9 cellular contexts compared by ENCODE assay signal in the genomic region with DNA sequence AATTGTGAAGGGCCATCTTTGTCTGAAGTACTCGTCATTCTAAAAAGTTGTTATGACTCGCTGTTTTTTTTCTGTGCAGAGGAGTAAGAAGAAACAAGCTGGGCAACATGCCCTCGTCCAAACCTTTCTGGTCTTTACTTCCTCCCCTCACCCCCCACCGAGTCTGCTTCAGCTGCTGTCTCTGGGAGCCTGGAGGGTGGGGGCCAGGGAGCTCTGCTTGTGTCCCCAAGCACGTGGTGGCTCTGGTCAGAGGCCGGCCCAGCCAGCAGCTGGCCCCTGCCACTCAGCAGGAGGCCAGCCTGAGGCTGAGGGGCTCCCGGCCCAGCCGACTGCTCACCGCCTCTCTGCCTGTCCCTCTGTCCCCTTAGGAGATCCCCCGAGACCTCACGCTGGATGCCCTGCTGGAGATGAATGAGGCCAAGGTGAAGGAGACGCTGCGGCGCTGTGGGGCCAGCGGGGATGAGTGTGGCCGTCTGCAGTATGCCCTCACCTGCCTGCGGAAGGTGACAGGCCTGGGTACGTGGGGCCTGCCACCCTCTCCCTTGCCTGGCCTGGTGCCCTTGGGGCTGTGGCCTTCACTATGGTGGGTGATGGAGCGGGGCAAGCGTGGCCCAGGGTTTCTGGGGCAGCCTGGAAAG. TPM values are rescaled to one million over a fixed set of nuclear protein-coding genes. Genes with fewer than 3 reads are reported as not detected.
DNase-seq lines count a peak whose midpoint lies in the region; ATAC-seq, FAIRE-seq and TF ChIP-seq lines count a peak whose summit lies in the region.
"Had no signal": no experiment of that assay in that cellular context is flagged by ENCODE, and none has a peak within 500 bp of the region (broad histone marks: within the 10 kb centered on the region; RNA-seq: fewer than 3 reads in every experiment).

No MANE protein-coding gene starts in this region.

- peaks cover 17% of the 10 kb centered on the region for H3K36me3 Mint-ChIP-seq in activated naive CD4-positive, alpha-beta T cell treated with anti-CD3 and anti-CD28 coated beads, Interleukin-2, amount 10 ng/mL, durations not matched to agents 7 days and 5 days

- no peaks in the 10 kb centered on the region for H3K9me3 Mint-ChIP-seq in activated naive CD4-positive, alpha-beta T cell treated with anti-CD3 and anti-CD28 coated beads, Interleukin-2, amount 10 ng/mL, durations not matched to agents 7 days and 5 days

- H3K4me1 Mint-ChIP-seq in activated naive CD4-positive, alpha-beta T cell treated with anti-CD3 and anti-CD28 coated beads, Interleukin-2, amount 10 ng/mL, durations not matched to agents 7 days and 5 days, result peaks cover 85% of the 10 kb centered on the region

- no peak overlapping the region for H3K4me3 Mint-ChIP-seq in activated naive CD4-positive, alpha-beta T cell treated with anti-CD3 and anti-CD28 coated beads, Interleukin-2, amount 10 ng/mL, durations not matched to agents 7 days and 5 days

- DNase-seq in activated naive CD4-positive, alpha-beta T cell treated with anti-CD3 and anti-CD28 coated beads, Interleukin-2, amount 10 ng/mL, durations not matched to agents 7 days and 5 days, result no peak
- DNase-seq in activated naive CD4-positive, alpha-beta T cell treated with anti-CD3 and anti-CD28 coated beads, Interleukin-2, amount 50 U/mL, for 16 hours, result no peak
- DNase-seq in choroid plexus epithelial cell (ENCODE audit: low read depth) (peak; percentile 73), aorta (no peak), NCI-H2107 (lab: John Stamatoyannopoulos, UW) (no peak), small intestine (no peak)
- no peak for DNase-seq in activated CD4-positive, alpha-beta T cell treated with anti-CD3 and anti-CD28 coated beads, Interleukin-2, amount 50 U/mL, for 1 hour
- DNase-seq: DMS79 treated with DMSO at 0.1 percent for 48 hours had no signal

- no peak for FAIRE-seq in small intestine (lab: Jason Lieb, UNC)

- H3K4me3 ChIP-seq in choroid plexus epithelial cell (ENCODE audit: low read depth, low read length), result no peak overlapping the region
- no peak overlapping the region for H3K4me3 ChIP-seq in mesodermal cell (ENCODE audit: extremely low read depth, insufficient read depth, low read length, poor library complexity, severe bottlenecking)
- no peak overlapping the region for H3K4me3 ChIP-seq in aorta (ENCODE audit: low read length in 2 of 2)
- H3K4me3 ChIP-seq in small intestine (ENCODE audit: low read depth in 1 of 2, low read length in 2 of 2), result no peak overlapping the region

- intact Hi-C loops in aorta (cut with DNase I), result no loop called here

- H3K27ac ChIP-seq in mesodermal cell (ENCODE audit: low read depth, low read length, severe bottlenecking) (peak overlapping the region; percentile 98), aorta (ENCODE audit: low read depth in 1 of 2, low read length in 2 of 2) (peak overlapping the region in 1 of 2 donors; percentile 33), small intestine (ENCODE audit: low read depth in 1 of 2, low read length in 1 of 2) (peak overlapping the region in 1 of 2 donors; percentile 68)

- WGBS in mesodermal cell (ENCODE audit: insufficient coverage in 2 of 2), 2 experiments, result 57 to 67% methylated on average over 12 to 18 of the region's 20 CpGs
- 76 to 78% methylated on average over 20 of the region's 20 CpGs for WGBS in aorta, 2 donors
- WGBS in small intestine, 3 donors, result 76 to 82% (median 80%) methylated on average over 20 of the region's 20 CpGs

- H3K4me1 ChIP-seq in mesodermal cell (ENCODE audit: control insufficient read depth, insufficient read depth, low read length, poor library complexity, severe bottlenecking), result peaks cover 79% of the 10 kb centered on the region
- H3K4me1 ChIP-seq in aorta (ENCODE audit: control insufficient read depth in 1 of 2, insufficient read depth in 2 of 2, low read length in 2 of 2), result no peaks in the 10 kb centered on the region
- peaks cover 0 to 2% of the 10 kb centered on the region in 2 donors for H3K4me1 ChIP-seq in small intestine (ENCODE audit: control insufficient read depth in 2 of 2, insufficient read depth in 1 of 2, low read depth in 1 of 2, low read length in 1 of 2)

- H3K27me3 Mint-ChIP-seq in activated naive CD4-positive, alpha-beta T cell treated with anti-CD3 and anti-CD28 coated beads, Interleukin-2, amount 10 ng/mL, durations not matched to agents 7 days and 5 days, result no peaks in the 10 kb centered on the region

- H3K9me3 ChIP-seq in mesodermal cell (ENCODE audit: control insufficient read depth, low read length) (no peaks in the 10 kb centered on the region), aorta (ENCODE audit: control insufficient read depth, low read length) (no peaks in the 10 kb centered on the region), small intestine (ENCODE audit: control insufficient read depth, low read depth) (no peaks in the 10 kb centered on the region)

- H3K27ac Mint-ChIP-seq in activated naive CD4-positive, alpha-beta T cell treated with anti-CD3 and anti-CD28 coated beads, Interleukin-2, amount 10 ng/mL, durations not matched to agents 7 days and 5 days, result peak overlapping the region; percentile 75

- ATAC-seq in aorta (ENCODE audit: low FRiP score), result peak; percentile 49

- H3K36me3 ChIP-seq in mesodermal cell (ENCODE audit: control insufficient read depth, insufficient read depth, low read length) (peaks cover 8% of the 10 kb centered on the region), aorta (ENCODE audit: control insufficient read depth in 1 of 2, insufficient read depth in 2 of 2, low read length in 1 of 2) (no peaks in the 10 kb centered on the region), small intestine (ENCODE audit: control insufficient read depth in 2 of 2, insufficient read depth in 2 of 2, low read length in 2 of 2) (no peaks in the 10 kb centered on the region)

- H3K27me3 ChIP-seq in aorta (ENCODE audit: control insufficient read depth in 1 of 2, insufficient read depth in 2 of 2, low read length in 1 of 2) (no peaks in the 10 kb centered on the region), small intestine (ENCODE audit: control insufficient read depth in 2 of 2, insufficient read depth in 2 of 2, low read length in 2 of 2) (no peaks in the 10 kb centered on the region)

- TF ChIP-seq CTCF in choroid plexus epithelial cell (conservative IDR thresholded peaks at IDR 0.05; ENCODE audit: low read depth, low read length), result no peak

- CTCF ChIA-PET in activated naive CD4-positive, alpha-beta T cell treated with anti-CD3 and anti-CD28 coated beads, Interleukin-2, amount 10 ng/mL, durations not matched to agents 7 days and 5 days (lab: Charles Lee), result interaction anchor here (4.6 kb wide), 1 partner anchor 8 kb away, joined by 33 read pairs; no protein-coding TSS in a partner anchor

RNA-seq across cellular contexts. Expression of gene LGALS9, which starts 53.7 kb away (rescaled TPM):
- polyA plus RNA-seq in mesodermal cell (2013, experiment 1 of 2), result 5.2 TPM
- polyA plus RNA-seq in mesodermal cell (2013, experiment 2 of 2), result 5.8 TPM
- 10 to 100 TPM; 61.0 to 64.0 TPM for total RNA-seq in aorta
- polyA plus RNA-seq in aorta (10 to 100 TPM; 26.8 to 47.1 TPM), small intestine (100 to 1,000 TPM in 1 of 3 donors, 10 to 100 TPM in 2; 62.2 to 240 (median 74.6) TPM)
